Comparison of ENCODE assay signal across 8 cellular contexts in the genomic region with DNA sequence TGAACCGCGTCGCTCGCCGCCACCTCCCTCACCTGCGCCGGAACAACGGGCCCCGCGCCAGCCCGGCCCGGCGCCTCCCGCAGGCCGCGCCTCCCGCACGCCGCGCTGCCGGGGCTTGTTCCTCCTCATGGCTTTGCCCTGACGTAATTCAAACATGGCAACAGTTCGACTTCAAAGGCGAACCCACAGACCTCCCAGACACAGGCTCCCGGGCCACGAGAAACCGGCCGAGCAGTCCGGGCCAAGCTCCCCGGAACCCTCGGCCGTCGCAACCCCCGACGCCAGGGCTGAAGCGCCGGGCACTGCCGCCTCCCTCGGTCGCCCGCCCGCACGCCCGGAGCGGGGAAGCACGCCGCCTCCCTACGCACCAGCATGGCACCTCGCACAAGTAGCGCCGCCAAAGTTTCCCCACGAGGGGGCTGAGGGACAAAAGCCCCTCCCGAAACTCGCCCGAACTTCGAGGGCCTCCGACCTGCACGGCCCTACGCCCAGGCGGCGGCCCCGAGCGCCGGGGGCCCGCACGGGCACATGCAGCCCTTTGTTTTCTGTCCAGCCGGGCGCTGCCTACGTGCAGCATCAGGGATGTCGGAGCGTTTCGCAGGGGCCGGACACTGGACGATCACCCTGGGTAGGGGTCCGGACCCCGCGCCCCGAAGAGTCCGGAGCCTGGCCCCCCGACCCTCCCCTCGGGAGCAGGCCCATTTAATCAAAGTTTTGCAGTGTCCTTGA. TPM values are rescaled to one million over a fixed set of nuclear protein-coding genes. Genes with fewer than 3 reads are reported as not detected.
DNase-seq lines count a peak whose midpoint lies in the region; ATAC-seq, FAIRE-seq and TF ChIP-seq lines count a peak whose summit lies in the region.

No MANE protein-coding gene starts in this region.

- H3K27me3 ChIP-seq in MG63 (peaks cover 5% of the 10 kb centered on the region), GM12878 (replicated peaks in 1 of 2; ENCODE audit: control insufficient read depth in 2 of 2, insufficient read depth in 2 of 2, low read length in 1 of 2) (no peaks in the 10 kb centered on the region), iPS-15b (ENCODE audit: control insufficient read depth, insufficient read depth, low read length) (no peaks in the 10 kb centered on the region), skeletal muscle satellite cell (ENCODE audit: control insufficient read depth, insufficient read depth, low read length) (peaks cover 7% of the 10 kb centered on the region)

- H3K4me2 ChIP-seq in GM12878 (ENCODE audit: control insufficient read depth, insufficient read depth): peak overlapping the region; percentile 66
- H3K4me2 ChIP-seq in skeletal muscle satellite cell (ENCODE audit: low read length): peak overlapping the region; percentile 95

- in situ Hi-C loops in GM12878 (cut with MboI): no loop called here

- TF ChIP-seq POLR2A in GM12878 (IDR thresholded peaks at IDR 0.05; ENCODE audit: low read depth, low read length): peak; percentile 76

- no peak for TF ChIP-seq RAD21 in GM12878 (IDR thresholded peaks at IDR 0.05; ENCODE audit: insufficient read depth, low read depth, low read length)

- intact Hi-C loops in GM12878 (cut with micrococcal nuclease; ENCODE audit: unreplicated experiment): loop anchor here (5.0 kb wide), 1 partner anchor 313 kb away; no protein-coding TSS in a partner anchor

- SMC1A ChIA-PET in GM12878 (lab: Charles Lee; ENCODE audit: uncharacterized antibody, unreplicated experiment): interaction anchor here (1.5 to 6.2 kb wide), 3 partner anchors 25 to 53 kb away, joined by 3 to 78 read pairs (median 21); no protein-coding TSS in a partner anchor

- RAD21 ChIA-PET in GM12878 (lab: Charles Lee; ENCODE audit: unreplicated experiment): interaction anchor here (0.7 to 2.7 kb wide), 3 partner anchors 24 to 53 kb away, joined by 3 to 24 read pairs (median 6); no protein-coding TSS in a partner anchor

- CTCF ChIA-PET in GM12878 (lab: Yijun Ruan, JAX): interaction anchor here (5.0 kb wide), 1 partner anchor 52 kb away, joined by 26 read pairs; no protein-coding TSS in a partner anchor

- H3K9me3 ChIP-seq in MG63 (peaks cover 2% of the 10 kb centered on the region), GM12878 (replicated peaks; ENCODE audit: control insufficient read depth, insufficient read depth, low read length) (no peaks in the 10 kb centered on the region), iPS-15b (ENCODE audit: control insufficient read depth, insufficient read depth, low read length) (no peaks in the 10 kb centered on the region), skeletal muscle satellite cell (replicated peaks; ENCODE audit: low read length) (no peaks in the 10 kb centered on the region)

- DNase-seq in Daoy (ENCODE audit: low read depth) (peak; percentile 87), MG63 (peak; percentile 81), T1000 (lab: John Stamatoyannopoulos, UW) (peak; percentile 55), GM12878 (ENCODE audit: low read depth, low spot score) (no peak), NCI-H128 (lab: John Stamatoyannopoulos, UW; ENCODE audit: unreplicated experiment) (no peak)

- peaks cover 7% of the 10 kb centered on the region; the same call in 1 of the 2 replicates for H3K4me1 ChIP-seq in GM12878 (ENCODE audit: control insufficient read depth, insufficient read depth, low read length)
- H3K4me1 ChIP-seq in iPS-15b (ENCODE audit: control insufficient read depth, insufficient read depth, low read length): peaks cover 25% of the 10 kb centered on the region
- peaks cover 21% of the 10 kb centered on the region for H3K4me1 ChIP-seq in skeletal muscle satellite cell (ENCODE audit: control insufficient read depth, insufficient read depth, low read length)

- ATAC-seq in GM21737 (IDR thresholded peaks at IDR 0.05; ENCODE audit: unreplicated experiment): peak; percentile 26
- peak; percentile 60 for ATAC-seq in GM12878

- WGBS in GM12878 (ENCODE audit: insufficient coverage, insufficient replicate concordance, low lambda C conversion rate, missing lambda C conversion rate): under 1% methylated on average over 58 of the region's 81 CpGs

- POLR2A ChIA-PET in GM12878 (lab: Charles Lee): interaction anchor here (1.5 to 4.1 kb wide), 2 partner anchors 26 to 38 kb away, joined by 5 to 42 read pairs; no protein-coding TSS in a partner anchor

- BruUV-seq in GM12878 (replicated peaks; lab: Mats Ljungman, UMichigan): TSS peak; percentile 87

- no peak for TF ChIP-seq EP300 in GM12878 (IDR thresholded peaks at IDR 0.05; ENCODE audit: borderline replicate concordance in 1 of 2, control insufficient read depth in 1 of 2, low read depth in 2 of 2, low read length in 2 of 2)

- H4K20me1 ChIP-seq in GM12878 (ENCODE audit: control insufficient read depth, insufficient read depth): no peaks in the 10 kb centered on the region

- peaks cover 9% of the 10 kb centered on the region; the same call in 1 of the 2 replicates for H3K36me3 ChIP-seq in MG63
- H3K36me3 ChIP-seq in GM12878 (ENCODE audit: control insufficient read depth in 2 of 2, insufficient read depth in 2 of 2, low read length in 1 of 2): no peaks in the 10 kb centered on the region
- H3K36me3 ChIP-seq in iPS-15b (ENCODE audit: control insufficient read depth, insufficient read depth, low read length): peaks cover 7% of the 10 kb centered on the region
- no peaks in the 10 kb centered on the region for H3K36me3 ChIP-seq in skeletal muscle satellite cell (ENCODE audit: insufficient read depth, low read length)

- H3K4me3 ChIP-seq in MG63 (peak overlapping the region; percentile 90), GM12878 (peak overlapping the region; percentile 92), iPS-15b (ENCODE audit: low read depth, low read length) (peak overlapping the region; percentile 98), skeletal muscle satellite cell (ENCODE audit: low read length) (peak overlapping the region; percentile 92)

- peak overlapping the region; percentile 95 for H3K27ac ChIP-seq in GM12878 (ENCODE audit: control insufficient read depth, insufficient read depth)

- H3K79me2 ChIP-seq in GM12878 (ENCODE audit: control insufficient read depth, insufficient read depth, low read length): peaks cover 68% of the 10 kb centered on the region

- peak overlapping the region; percentile 62 for H2AFZ ChIP-seq in GM12878 (ENCODE audit: control insufficient read depth, low read depth, low read length)

- H3K9ac ChIP-seq in GM12878 (ENCODE audit: control insufficient read depth, insufficient read depth, low read length) (peak overlapping the region; percentile 89), iPS-15b (ENCODE audit: low read depth, low read length) (peak overlapping the region; percentile 99), skeletal muscle satellite cell (ENCODE audit: low read depth, low read length) (peak overlapping the region; percentile 86)

- no peak for FAIRE-seq in GM12878 (lab: Jason Lieb, UNC)

- peak in 2 of 3 experiments; percentile 13 to 18; a peak in 2 of 6 replicates for TF ChIP-seq CTCF in GM12878 (IDR thresholded peaks at IDR 0.05 in 2 of 3, conservative IDR thresholded peaks at IDR 0.05 in 1 of 3; ENCODE audit: control insufficient read depth in 2 of 3, extremely low read depth in 1 of 3, insufficient read depth in 1 of 3, low read depth in 3 of 3, low read length in 3 of 3)

TF ChIP-seq in GM12878, 131 proteins besides CTCF, POLR2A, EP300 and RAD21 (continues in another document):
- TF ChIP-seq, protein P1, sequence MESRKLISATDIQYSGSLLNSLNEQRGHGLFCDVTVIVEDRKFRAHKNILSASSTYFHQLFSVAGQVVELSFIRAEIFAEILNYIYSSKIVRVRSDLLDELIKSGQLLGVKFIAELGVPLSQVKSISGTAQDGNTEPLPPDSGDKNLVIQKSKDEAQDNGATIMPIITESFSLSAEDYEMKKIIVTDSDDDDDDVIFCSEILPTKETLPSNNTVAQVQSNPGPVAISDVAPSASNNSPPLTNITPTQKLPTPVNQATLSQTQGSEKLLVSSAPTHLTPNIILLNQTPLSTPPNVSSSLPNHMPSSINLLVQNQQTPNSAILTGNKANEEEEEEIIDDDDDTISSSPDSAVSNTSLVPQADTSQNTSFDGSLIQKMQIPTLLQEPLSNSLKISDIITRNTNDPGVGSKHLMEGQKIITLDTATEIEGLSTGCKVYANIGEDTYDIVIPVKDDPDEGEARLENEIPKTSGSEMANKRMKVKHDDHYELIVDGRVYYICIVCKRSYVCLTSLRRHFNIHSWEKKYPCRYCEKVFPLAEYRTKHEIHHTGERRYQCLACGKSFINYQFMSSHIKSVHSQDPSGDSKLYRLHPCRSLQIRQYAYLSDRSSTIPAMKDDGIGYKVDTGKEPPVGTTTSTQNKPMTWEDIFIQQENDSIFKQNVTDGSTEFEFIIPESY (IDR thresholded peaks at IDR 0.05): no peak
- TF ChIP-seq CBFB (IDR thresholded peaks at IDR 0.05; ENCODE audit: low read depth) (no peak), SMAD1 (IDR thresholded peaks at IDR 0.05; ENCODE audit: low read depth, partially characterized antibody) (no peak), YBX1 (IDR thresholded peaks at IDR 0.05) (no peak), MYB (IDR thresholded peaks at IDR 0.05; ENCODE audit: borderline replicate concordance, low read depth, low read length) (no peak), ZNF384 (IDR thresholded peaks at IDR 0.05; ENCODE audit: borderline replicate concordance, low read depth, low read length) (no peak), STAT1 (conservative IDR thresholded peaks at IDR 0.05) (no peak)

RNA-seq across cellular contexts. Expression of a gene that starts 1.7 kb away (rescaled TPM):
- 155 and 191 TPM in 2 replicates for total RNA-seq in Daoy (2014; rRNA removed; shearing (Covaris generic))
- total RNA-seq in MG63 (2014; rRNA removed; shearing (Covaris generic); ENCODE audit: low replicate concordance): 67.6 and 136 TPM in 2 replicates
- total RNA-seq in GM12878 (2013; cell fraction: nucleolus; rRNA removed): 114 and 132 TPM in 2 replicates
- total RNA-seq in GM12878 (2014; rRNA removed) (71.8 and 93.4 TPM in 2 replicates), GM12878 (2014; rRNA removed; fragmentation: Illumina TruSeq; extraction: Trizol) (92.3 and 100 TPM in 2 replicates), GM12878 (2021) (88.4 and 106 TPM in 2 replicates)
- 21.2 TPM for polyA plus RNA-seq in GM12878 (2011; ENCODE audit: low read depth)
- polyA plus RNA-seq in GM12878 (2011; rRNA removed) (102 and 213 TPM in 2 replicates), GM12878 (2014; fragmentation: Illumina TruSeq; extraction: Trizol) (156 and 217 TPM in 2 replicates), GM12878 (2014; fragmentation: Nextera tagmentation; extraction: Ambion mirVana) (100 to 1,000 TPM; 110 to 139 TPM), GM12878 (2014; rRNA removed) (45.7 and 60.4 TPM in 2 replicates), GM12878 (2016; fragmentation: Nextera tagmentation; extraction: Ambion mirVana) (10 to 100 TPM; 67.7 to 84.4 TPM)
- 36.0 and 65.4 TPM in 2 replicates for polyA plus RNA-seq in GM12878 (2011; cell fraction: cytosol; rRNA removed)
- 31.6 and 39.1 TPM in 2 replicates for polyA plus RNA-seq in GM12878 (2011; cell fraction: nucleus; rRNA removed)
- polyA plus RNA-seq in GM12878 (2012): 38.5 and 54.6 TPM in 2 replicates
- polyA minus RNA-seq in GM12878 (2011; rRNA and poly(A)+ RNA removed): 50.1 and 60.6 TPM in 2 replicates
- polyA minus RNA-seq in GM12878 (2011; cell fraction: cytosol; rRNA and poly(A)+ RNA removed): 42.1 and 42.6 TPM in 2 replicates
- polyA minus RNA-seq in GM12878 (2011; cell fraction: nucleus; rRNA and poly(A)+ RNA removed): 32.6 and 48.8 TPM in 2 replicates
- 31.5 and 46.9 TPM in 2 replicates for total RNA-seq in skeletal muscle satellite cell (2012; rRNA removed)

Comparison
In these comparisons a context has a peak if more than half of its experiments do, and no peak if none do; other contexts are left out.
1. DNase-seq: peak in Daoy (single experiment), MG63 (single experiment) and T1000 (single experiment); none in GM12878 (single experiment) and NCI-H128 (single experiment).
2. Peak in every context shown above with its lines, with median percentiles within 50 percentile points of each other: H3K4me3 ChIP-seq and H3K9ac ChIP-seq.